Comparison of ENCODE assay signal across 8 cellular contexts in genomic region chr10:130190065-130190736, GRCh38. TPM values are rescaled to one million over a fixed set of nuclear protein-coding genes. Genes with fewer than 3 reads are reported as not detected.
DNase-seq lines count a peak whose midpoint lies in the region; ATAC-seq and TF ChIP-seq lines count a peak whose summit lies in the region.

No MANE protein-coding gene starts in this region.

- CTCF ChIA-PET in activated naive CD4-positive, alpha-beta T cell treated with anti-CD3 and anti-CD28 coated beads, Interleukin-2, amount 10 ng/mL, durations not matched to agents 7 days and 5 days (lab: Charles Lee): interaction anchor here (1.3 to 1.9 kb wide), 3 partner anchors 17 to 1685 kb away, joined by 3 to 4 read pairs (median 4); no protein-coding TSS in a partner anchor

- no peaks in the 10 kb centered on the region for H3K9me3 Mint-ChIP-seq in activated naive CD4-positive, alpha-beta T cell treated with anti-CD3 and anti-CD28 coated beads, Interleukin-2, amount 10 ng/mL, durations not matched to agents 7 days and 5 days

- H3K36me3 Mint-ChIP-seq in activated naive CD4-positive, alpha-beta T cell treated with anti-CD3 and anti-CD28 coated beads, Interleukin-2, amount 10 ng/mL, durations not matched to agents 7 days and 5 days: peaks cover 6% of the 10 kb centered on the region

- H3K27me3 ChIP-seq in SJSA1 (replicated peaks) (no peaks in the 10 kb centered on the region; the same call in 1 of the 2 replicates), osteoblast (ENCODE audit: insufficient read depth, low read length) (no peaks in the 10 kb centered on the region), suprapubic skin (no peaks in the 10 kb centered on the region)

- WGBS in suprapubic skin: 0% methylated on average over 3 of the region's 81 CpGs

- H3K36me3 ChIP-seq in SJSA1: no peaks in the 10 kb centered on the region
- peaks cover 7% of the 10 kb centered on the region for H3K36me3 ChIP-seq in osteoblast (ENCODE audit: insufficient read depth, low read length)
- peaks cover 28% of the 10 kb centered on the region for H3K36me3 ChIP-seq in suprapubic skin

- no peak overlapping the region for H3K27ac Mint-ChIP-seq in activated naive CD4-positive, alpha-beta T cell treated with anti-CD3 and anti-CD28 coated beads, Interleukin-2, amount 10 ng/mL, durations not matched to agents 7 days and 5 days

- peak overlapping the region; percentile 59 for H2AFZ ChIP-seq in osteoblast (ENCODE audit: low read length)

- H3K9me3 ChIP-seq in SJSA1 (replicated peaks): 0 out of 2 replicates have a peak, but pooled peaks cover 4% of the 10 kb centered on the region
- H3K9me3 ChIP-seq in osteoblast (ENCODE audit: low read depth, low read length): no peaks in the 10 kb centered on the region
- no peaks in the 10 kb centered on the region for H3K9me3 ChIP-seq in suprapubic skin

- peaks cover 15% of the 10 kb centered on the region for H3K27me3 Mint-ChIP-seq in activated naive CD4-positive, alpha-beta T cell treated with anti-CD3 and anti-CD28 coated beads, Interleukin-2, amount 10 ng/mL, durations not matched to agents 7 days and 5 days

- H4K20me1 ChIP-seq in osteoblast (ENCODE audit: insufficient read depth, low read length): no peaks in the 10 kb centered on the region

- H3K4me1 ChIP-seq in SJSA1 (replicated peaks) (peaks cover 10% of the 10 kb centered on the region), osteoblast (ENCODE audit: insufficient read depth, low read length) (peaks cover 4% of the 10 kb centered on the region), suprapubic skin (peaks cover 11% of the 10 kb centered on the region)

- H3K4me3 ChIP-seq in SJSA1: peak overlapping the region; percentile 35
- H3K4me3 ChIP-seq in osteoblast (ENCODE audit: insufficient read depth, low read length): peak overlapping the region; percentile 81
- H3K4me3 ChIP-seq in suprapubic skin: peak overlapping the region; percentile 62

- H3K4me1 Mint-ChIP-seq in activated naive CD4-positive, alpha-beta T cell treated with anti-CD3 and anti-CD28 coated beads, Interleukin-2, amount 10 ng/mL, durations not matched to agents 7 days and 5 days: peaks cover 2% of the 10 kb centered on the region

- peak; percentile 55 for DNase-seq in DMS53 treated with DMSO at 0.1 percent for 48 hours (lab: John Stamatoyannopoulos, UW; ENCODE audit: unreplicated experiment)
- DNase-seq in HuH-7 (ENCODE audit: low spot score): peak; percentile 89
- DNase-seq in SJSA1 (ENCODE audit: low read depth in 1 of 2, low spot score in 2 of 2): peak; percentile 82 to 84
- peak; percentile 90 for DNase-seq in activated naive CD4-positive, alpha-beta T cell treated with anti-CD3 and anti-CD28 coated beads, Interleukin-2, amount 10 ng/mL, durations not matched to agents 7 days and 5 days
- DNase-seq in head of caudate nucleus: peak; percentile 59 to 95 (median 89)
- peak; percentile 100 for DNase-seq in osteoblast (ENCODE audit: insufficient read length, low spot score, missing footprints)
- DNase-seq in suprapubic skin (ENCODE audit: low spot score in 2 of 2): peak; percentile 86 to 90

- TF ChIP-seq POLR2A in suprapubic skin (IDR thresholded peaks at IDR 0.05): no peak

- TF ChIP-seq CTCF in osteoblast (IDR thresholded peaks at IDR 0.05; ENCODE audit: extremely low read depth, low read depth, low read length) (peak; percentile 93), suprapubic skin (IDR thresholded peaks at IDR 0.05) (peak; percentile 98 to 100)

- H3K79me2 ChIP-seq in osteoblast (ENCODE audit: insufficient read depth, low read length): no peaks in the 10 kb centered on the region

- intact Hi-C loops in head of caudate nucleus (cut with DNase I): loop anchor here (5.0 kb wide), 1 partner anchor 142 kb away; no protein-coding TSS in a partner anchor

- H3K4me3 Mint-ChIP-seq in activated naive CD4-positive, alpha-beta T cell treated with anti-CD3 and anti-CD28 coated beads, Interleukin-2, amount 10 ng/mL, durations not matched to agents 7 days and 5 days: peak overlapping the region; percentile 26

- peak overlapping the region; percentile 89 for H3K4me2 ChIP-seq in osteoblast (ENCODE audit: insufficient read depth, low read length)

- ATAC-seq in GM21526 (IDR thresholded peaks at IDR 0.05; ENCODE audit: low FRiP score, unreplicated experiment): peak; percentile 86

- H3K27ac ChIP-seq in SJSA1 (no peak overlapping the region), osteoblast (ENCODE audit: low read depth, low read length) (no peak overlapping the region), suprapubic skin (no peak overlapping the region)

- no peak for TF ChIP-seq EP300 in suprapubic skin (IDR thresholded peaks at IDR 0.05)

RNA-seq across cellular contexts. Expression of gene GLRX3, which starts 54.0 kb away (rescaled TPM):
- 221 and 282 TPM in 2 replicates for total RNA-seq in SJSA1 (2014; rRNA removed; shearing (Covaris generic))
- 70.1 and 74.9 TPM in 2 replicates for total RNA-seq in osteoblast
- 100 to 1,000 TPM in 1 of 4 donors, 10 to 100 TPM in 3; 35.7 to 115 (median 44.7) TPM for total RNA-seq in suprapubic skin
